18 cellular contexts compared by ENCODE assay signal in the genomic region with DNA sequence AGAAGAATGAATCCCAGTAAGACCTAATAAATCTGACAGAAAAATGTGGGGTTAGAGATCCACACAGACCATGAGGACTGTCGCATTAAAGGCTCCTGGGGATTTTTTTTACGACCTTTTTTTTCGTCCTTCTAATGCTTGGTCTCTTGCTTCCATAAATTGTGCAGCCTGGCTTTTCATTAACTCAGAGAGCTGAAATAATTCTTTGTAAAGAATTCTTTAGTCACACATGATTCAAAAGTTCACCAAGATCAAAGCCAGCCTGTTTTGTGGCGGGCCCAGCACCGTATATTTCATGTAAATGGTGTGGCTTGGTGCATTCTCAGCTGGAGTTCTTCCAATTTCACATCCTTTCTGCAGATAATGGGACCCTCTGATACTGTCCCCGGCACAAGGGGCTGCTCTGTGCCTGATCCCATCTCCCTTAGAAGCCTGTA.
"Had no signal": no experiment of that assay in that cellular context is flagged by ENCODE, and none has a peak within 500 bp of the region (broad histone marks: within the 10 kb centered on the region; RNA-seq: fewer than 3 reads in every experiment).

No MANE protein-coding gene starts in this region.

- H3K27me3 Mint-ChIP-seq: activated naive CD8-positive, alpha-beta T cell treated with anti-CD3 and anti-CD28 coated beads, Interleukin-2, amount 10 ng/mL, durations not matched to agents 7 days and 5 days; naive thymus-derived CD8-positive, alpha-beta T cell; progenitor cell of endocrine pancreas; stimulated activated naive CD8-positive, alpha-beta T cell treated with anti-CD3 and anti-CD28 coated beads, Interleukin-15, amount 100 ng/mL, for 72 hours had no signal

- FAIRE-seq: frontal cortex had no signal

- H3K27ac ChIP-seq: heart right ventricle, left lung, upper lobe of right lung had no signal

- H3K4me3 Mint-ChIP-seq: activated naive CD8-positive, alpha-beta T cell treated with anti-CD3 and anti-CD28 coated beads, Interleukin-2, amount 10 ng/mL, durations not matched to agents 7 days and 5 days; naive thymus-derived CD8-positive, alpha-beta T cell; stimulated activated naive CD8-positive, alpha-beta T cell treated with anti-CD3 and anti-CD28 coated beads, Interleukin-15, amount 100 ng/mL, for 72 hours; T-helper 2 cell treated with Interferon-gamma antibody and Interleukin-4, amounts not matched to agents 5 μg/mL and 100 μg/mL, for 36 hours had no signal

- H3K4me3 ChIP-seq: heart right ventricle, left lung, upper lobe of right lung had no signal

- DNase-seq: activated CD4-positive, alpha-beta T cell treated with anti-CD3 and anti-CD28 coated beads, Interleukin-2, amount 50 U/mL, for 1 hour; activated CD8-positive, alpha-beta memory T cell treated with anti-CD3 and anti-CD28 coated beads for 24 hours; activated naive CD4-positive, alpha-beta T cell; activated naive CD8-positive, alpha-beta T cell treated with anti-CD3 and anti-CD28 coated beads, Interleukin-2, amount 10 ng/mL, durations not matched to agents 7 days and 5 days; activated T-cell treated with anti-CD3 and anti-CD28 coated beads for 4 hours; effector memory CD4-positive, alpha-beta T cell; heart right ventricle; left lung; mammary epithelial cell; naive thymus-derived CD8-positive, alpha-beta T cell; stimulated activated CD4-positive, alpha-beta T cell treated with anti-CD3 and anti-CD28 coated beads, Interleukin-1b, Interleukin-23, amount 100 ng/mL, for 48 hours; stimulated activated naive CD8-positive, alpha-beta T cell treated with anti-CD3 and anti-CD28 coated beads, Interleukin-15, amount 100 ng/mL, for 72 hours; SW 1271; upper lobe of right lung had no signal

- H3K36me3 Mint-ChIP-seq: activated naive CD8-positive, alpha-beta T cell treated with anti-CD3 and anti-CD28 coated beads, Interleukin-2, amount 10 ng/mL, durations not matched to agents 7 days and 5 days had no signal

- H3K36me3 ChIP-seq: left lung, upper lobe of right lung had no signal

- H3K27me3 ChIP-seq: heart right ventricle, left lung, upper lobe of right lung had no signal

- H3K4me1 Mint-ChIP-seq: activated naive CD8-positive, alpha-beta T cell treated with anti-CD3 and anti-CD28 coated beads, Interleukin-2, amount 10 ng/mL, durations not matched to agents 7 days and 5 days; naive thymus-derived CD8-positive, alpha-beta T cell; stimulated activated naive CD8-positive, alpha-beta T cell treated with anti-CD3 and anti-CD28 coated beads, Interleukin-15, amount 100 ng/mL, for 72 hours had no signal

- ATAC-seq: heart right ventricle; left lung; naive thymus-derived CD8-positive, alpha-beta T cell; sciatic nerve; stimulated activated naive CD8-positive, alpha-beta T cell treated with anti-CD3 and anti-CD28 coated beads, Interleukin-15, amount 100 ng/mL, for 72 hours; upper lobe of right lung had no signal

- H3K27ac Mint-ChIP-seq: activated naive CD8-positive, alpha-beta T cell treated with anti-CD3 and anti-CD28 coated beads, Interleukin-2, amount 10 ng/mL, durations not matched to agents 7 days and 5 days; naive thymus-derived CD8-positive, alpha-beta T cell; progenitor cell of endocrine pancreas; stimulated activated naive CD8-positive, alpha-beta T cell treated with anti-CD3 and anti-CD28 coated beads, Interleukin-15, amount 100 ng/mL, for 72 hours; T-helper 2 cell treated with Interferon-gamma antibody and Interleukin-4, amounts not matched to agents 5 μg/mL and 100 μg/mL, for 36 hours had no signal

- H3K4me1 ChIP-seq: heart right ventricle, left lung, upper lobe of right lung had no signal
